8 cellular contexts compared by ENCODE assay signal in the genomic region with DNA sequence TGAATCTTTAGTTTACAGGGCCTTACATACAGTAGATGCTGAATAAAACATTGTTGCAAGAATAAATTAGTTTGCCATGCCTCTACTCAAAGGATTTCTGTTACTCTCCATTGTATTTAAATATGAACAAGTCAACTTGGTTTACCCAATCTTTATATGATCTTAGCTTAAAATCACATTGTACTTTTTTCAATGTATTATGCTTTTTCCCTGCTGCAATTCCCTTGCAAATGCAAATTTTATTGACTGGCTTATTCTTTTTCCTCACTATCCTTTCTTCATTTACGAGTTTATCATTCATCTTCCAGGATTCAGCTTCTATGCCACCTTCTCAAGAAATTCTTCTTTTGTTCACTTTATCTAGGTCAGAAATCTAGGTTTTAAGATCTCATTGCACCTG.
"Had no signal": no experiment of that assay in that cellular context is flagged by ENCODE, and none has a peak within 500 bp of the region (broad histone marks: within the 10 kb centered on the region; RNA-seq: fewer than 3 reads in every experiment).

No MANE protein-coding gene starts in this region.

- FAIRE-seq: HepG2, HTR-8/SVneo, K562 had no signal

- ATAC-seq: HepG2, K562 had no signal

- H3K27ac ChIP-seq: HL-60, KMS-11 had no signal

- DNase-seq: IMR-90, KBM-7, KG1 had no signal

- H3K9ac ChIP-seq: KMS-11 had no signal

- H3K4me2 ChIP-seq: KMS-11 had no signal

- H3K4me3 ChIP-seq: K562 had no signal
